In genomic region chr2:231522418-231523180, GRCh38 we compare ENCODE assay signal across 21 cellular contexts. TPM values are rescaled to one million over a fixed set of nuclear protein-coding genes. Genes with fewer than 3 reads are reported as not detected.
A peak's percentile ranks its signal among the peaks of the same experiment; 100 is the strongest.
DNase-seq lines count a peak whose midpoint lies in the region; ATAC-seq, FAIRE-seq and TF ChIP-seq lines count a peak whose summit lies in the region.
"Had no signal": no experiment of that assay in that cellular context is flagged by ENCODE, and none has a peak within 500 bp of the region (broad histone marks: within the 10 kb centered on the region; RNA-seq: fewer than 3 reads in every experiment).

No MANE protein-coding gene starts in this region.

- TF ChIP-seq RAD21 in H1 (IDR thresholded peaks at IDR 0.05 in 1 of 2, conservative IDR thresholded peaks at IDR 0.05 in 1 of 2; ENCODE audit: low read depth in 2 of 2, low read length in 2 of 2): no peak

- no peak overlapping the region for H2BK12ac ChIP-seq in H1 (ENCODE audit: low read depth, low read length)

- H4K8ac ChIP-seq in H1 (ENCODE audit: extremely low read depth, insufficient read depth, low read length): no peak overlapping the region

- no peak overlapping the region for H4K91ac ChIP-seq in H1 (replicated peaks; ENCODE audit: insufficient read length, low read length)

- H3K79me1 ChIP-seq in H1 (ENCODE audit: low read depth, low read length): no peaks in the 10 kb centered on the region

- intact Hi-C loops in upper lobe of right lung (cut with DNase I) (no loop called here), Calu3 (cut with micrococcal nuclease; ENCODE audit: unreplicated experiment) (no loop called here)

- POLR2A ChIA-PET in H1 (lab: Charles Lee; ENCODE audit: partially characterized antibody): interaction anchor here (1.4 to 2.8 kb wide), 2 partner anchors 8 to 58 kb away, joined by 6 to 17 read pairs; partner anchors contain the start of genes NCL and NMUR1

- TF ChIP-seq CTCF in H1 (IDR thresholded peaks at IDR 0.05; ENCODE audit: control extremely low read depth in 1 of 3, insufficient read depth in 1 of 3, low read depth in 1 of 3, low read length in 3 of 3) (no peak), upper lobe of right lung (IDR thresholded peaks at IDR 0.05) (no peak), Calu3 (IDR thresholded peaks at IDR 0.05; ENCODE audit: unreplicated experiment) (no peak)

- no TSS peak for BruUV-seq in Calu3 (replicated peaks; lab: Mats Ljungman, UMichigan)

- H3K23me2 ChIP-seq in H1 (ENCODE audit: low read depth, low read length): no peaks in the 10 kb centered on the region; the same call in 1 of the 2 replicates

- TF ChIP-seq POLR2A in H1 (IDR thresholded peaks at IDR 0.05; ENCODE audit: control extremely low read depth in 1 of 2, low read depth in 2 of 2, low read length in 2 of 2): no peak

- WGBS in H1 (ENCODE audit: extremely low coverage in 1 of 2, insufficient coverage in 1 of 2, insufficient read length in 1 of 2, insufficient replicate concordance in 2 of 2, low coverage in 1 of 2, low lambda C conversion rate in 2 of 2, missing lambda C conversion rate in 1 of 2), 2 experiments: 85% methylated on average over 6 of the region's 8 CpGs; no CpG with 5 or more reads in 1 of the 2 experiments

- H3K9me3 ChIP-seq in H1 (ENCODE audit: insufficient read depth in 2 of 2, low read depth in 1 of 2, low read length in 1 of 2) (no peaks in the 10 kb centered on the region), upper lobe of right lung (no peaks in the 10 kb centered on the region)
- H3K9me3 ChIP-seq: adrenal gland, gastroesophageal sphincter, lower lobe of right lung had no signal

- peaks cover 17% of the 10 kb centered on the region for H3K27me3 Mint-ChIP-seq in activated CD8-positive, alpha-beta memory T cell treated with anti-CD3 and anti-CD28 coated beads, Interleukin-2, amount 10 ng/mL, durations not matched to agents 7 days and 5 days
- peaks cover 40% of the 10 kb centered on the region for H3K27me3 Mint-ChIP-seq in Calu3 (ENCODE audit: unreplicated experiment)

- no peak overlapping the region for H3K4ac ChIP-seq in H1 (replicated peaks; ENCODE audit: insufficient read length, low read depth, low read length)

- H3K27ac ChIP-seq in H1 (ENCODE audit: low read depth, low read length): no peak overlapping the region
- H3K27ac ChIP-seq in upper lobe of right lung: no peak overlapping the region
- H3K27ac ChIP-seq: gastroesophageal sphincter, VCaP had no signal

- peaks cover 61% of the 10 kb centered on the region for H3K4me1 Mint-ChIP-seq in activated CD8-positive, alpha-beta memory T cell treated with anti-CD3 and anti-CD28 coated beads, Interleukin-2, amount 10 ng/mL, durations not matched to agents 7 days and 5 days
- peaks cover 8% of the 10 kb centered on the region for H3K4me1 Mint-ChIP-seq in Calu3 (ENCODE audit: low read depth, unreplicated experiment)
- H3K4me1 Mint-ChIP-seq: endodermal cell, nephron had no signal

- ATAC-seq in activated CD8-positive, alpha-beta memory T cell treated with anti-CD3 and anti-CD28 coated beads, Interleukin-2, amount 10 ng/mL, durations not matched to agents 7 days and 5 days: no peak
- no peak for ATAC-seq in upper lobe of right lung
- ATAC-seq: gastroesophageal sphincter, HCT116, lower lobe of right lung had no signal

- H3K14ac ChIP-seq in H1 (ENCODE audit: insufficient read length): no peak overlapping the region

- H2BK120ac ChIP-seq in H1 (replicated peaks; ENCODE audit: low read depth, low read length): no peak overlapping the region

- no peak for FAIRE-seq in H1 (lab: Jason Lieb, UNC)

- 0 out of 2 replicates have a peak overlapping the region, but pooled peaks have one; percentile 15 for H2BK20ac ChIP-seq in H1 (ENCODE audit: low read length)

- H3K56ac ChIP-seq in H1 (replicated peaks; ENCODE audit: insufficient read length, low read depth, low read length): no peak overlapping the region

- H3K23ac ChIP-seq in H1 (ENCODE audit: insufficient read length): no peak overlapping the region

- no peak overlapping the region for H3K9ac ChIP-seq in H1 (replicated peaks in 1 of 4; ENCODE audit: extremely low read depth in 1 of 4, low read depth in 3 of 4, low read length in 3 of 4)

- H2AFZ ChIP-seq in H1 (ENCODE audit: low read length): no peak overlapping the region

- H3K4me2 ChIP-seq in H1 (ENCODE audit: insufficient read depth in 1 of 2, low read depth in 2 of 2, low read length in 2 of 2): no peak overlapping the region

- no peaks in the 10 kb centered on the region for H3K79me2 ChIP-seq in H1 (ENCODE audit: control insufficient read depth in 1 of 2, insufficient read depth in 2 of 2, low read length in 2 of 2)

- H4K20me1 ChIP-seq in H1 (replicated peaks in 1 of 2; ENCODE audit: control insufficient read depth in 1 of 2, insufficient read depth in 2 of 2, low read length in 2 of 2): no peaks in the 10 kb centered on the region

- no peak overlapping the region for H3K18ac ChIP-seq in H1 (ENCODE audit: extremely low read depth, low read length)

- H3K27ac Mint-ChIP-seq in activated CD8-positive, alpha-beta memory T cell treated with anti-CD3 and anti-CD28 coated beads, Interleukin-2, amount 10 ng/mL, durations not matched to agents 7 days and 5 days: no peak overlapping the region
- no peak overlapping the region for H3K27ac Mint-ChIP-seq in Calu3 (ENCODE audit: unreplicated experiment)
- H3K27ac Mint-ChIP-seq: activated CD8-positive, alpha-beta T cell treated with anti-CD3 and anti-CD28 coated beads, Interleukin-2, amount 10 ng/mL, durations not matched to agents 7 days and 5 days; endodermal cell had no signal

- no peak overlapping the region for H2BK5ac ChIP-seq in H1 (ENCODE audit: low read depth, low read length)

- peaks cover 14% of the 10 kb centered on the region for H3K36me3 Mint-ChIP-seq in activated CD8-positive, alpha-beta memory T cell treated with anti-CD3 and anti-CD28 coated beads, Interleukin-2, amount 10 ng/mL, durations not matched to agents 7 days and 5 days
- no peaks in the 10 kb centered on the region for H3K36me3 Mint-ChIP-seq in Calu3 (ENCODE audit: insufficient read depth, unreplicated experiment)

- H4K5ac ChIP-seq in H1 (ENCODE audit: insufficient read length, low read depth, low read length): no peak overlapping the region

- H3K4me3 Mint-ChIP-seq in activated CD8-positive, alpha-beta memory T cell treated with anti-CD3 and anti-CD28 coated beads, Interleukin-2, amount 10 ng/mL, durations not matched to agents 7 days and 5 days: no peak overlapping the region
- no peak overlapping the region for H3K4me3 Mint-ChIP-seq in Calu3 (ENCODE audit: low read depth, unreplicated experiment)
- H3K4me3 Mint-ChIP-seq: activated CD8-positive, alpha-beta T cell treated with anti-CD3 and anti-CD28 coated beads, Interleukin-2, amount 10 ng/mL, durations not matched to agents 7 days and 5 days; endodermal cell; nephron had no signal

- peak; percentile 50 for DNase-seq in activated CD8-positive, alpha-beta memory T cell treated with anti-CD3 and anti-CD28 coated beads, Interleukin-2, amount 50 U/mL, for 48 hours
- DNase-seq in activated CD8-positive, alpha-beta memory T cell treated with anti-CD3 and anti-CD28 coated beads, Interleukin-2, amount 10 ng/mL, durations not matched to agents 7 days and 5 days: no peak
- no peak for DNase-seq in H1 (ENCODE audit: low read depth in 1 of 2, low spot score in 2 of 2)
- peak; percentile 82 for DNase-seq in mesenteric fat pad (ENCODE audit: low spot score)
- peak; percentile 52 for DNase-seq in upper lobe of right lung
- no peak for DNase-seq in Calu3
- no peak for DNase-seq in NCI-H1436 treated with DMSO at 0.1 percent for 48 hours (lab: John Stamatoyannopoulos, UW)
- DNase-seq in NCI-H1105 (lab: John Stamatoyannopoulos, UW): no peak
- DNase-seq: activated CD8-positive, alpha-beta T cell treated with anti-CD3 and anti-CD28 coated beads, Interleukin-2, amount 10 ng/mL, durations not matched to agents 7 days and 5 days; adrenal gland; central memory CD4-positive, alpha-beta T cell; endodermal cell; lower lobe of right lung; stimulated activated CD4-positive, alpha-beta T cell treated with anti-CD3 and anti-CD28 coated beads, Interleukin-15, amount 100 ng/mL, for 24 hours; stimulated activated naive CD4-positive, alpha-beta T cell treated with Interleukin-2 at 50 U/mL for 16 hours had no signal

- no peaks in the 10 kb centered on the region for H3K36me3 ChIP-seq in H1 (ENCODE audit: control insufficient read depth in 2 of 4, insufficient read depth in 4 of 4, low read length in 3 of 4)
- H3K36me3 ChIP-seq in upper lobe of right lung: no peaks in the 10 kb centered on the region
- H3K36me3 ChIP-seq: adrenal gland, gastroesophageal sphincter, lower lobe of right lung had no signal

- H3K4me3 ChIP-seq in H1 (ENCODE audit: extremely low read depth in 1 of 4, insufficient read depth in 2 of 4, low read depth in 3 of 4, low read length in 4 of 4) (no peak overlapping the region), upper lobe of right lung (no peak overlapping the region)
- H3K4me3 ChIP-seq: adrenal gland, gastroesophageal sphincter, lower lobe of right lung had no signal

- H2BK15ac ChIP-seq in H1 (ENCODE audit: low read length): no peak overlapping the region

- no peak for TF ChIP-seq EP300 in H1 (IDR thresholded peaks at IDR 0.05; ENCODE audit: borderline replicate concordance in 1 of 2, low read depth in 2 of 2, low read length in 2 of 2)

- no peak overlapping the region for H2AK5ac ChIP-seq in H1 (ENCODE audit: low read depth, low read length)

- H3K4me1 ChIP-seq in H1 (replicated peaks in 1 of 4; ENCODE audit: control insufficient read depth in 3 of 4, insufficient read depth in 4 of 4, low read length in 3 of 4): peaks cover 0 to 4% (median 2%) of the 10 kb centered on the region in 4 experiments; a peak in 1 of 7 replicates
- peaks cover 17% of the 10 kb centered on the region for H3K4me1 ChIP-seq in upper lobe of right lung
- H3K4me1 ChIP-seq: adrenal gland had no signal

- CTCF ChIA-PET in activated CD8-positive, alpha-beta memory T cell treated with anti-CD3 and anti-CD28 coated beads, Interleukin-2, amount 10 ng/mL, durations not matched to agents 7 days and 5 days (lab: Charles Lee): interaction anchor here (0.7 to 3.9 kb wide), 8 partner anchors 11 to 192 kb away, joined by 3 to 37 read pairs (median 5); no protein-coding TSS in a partner anchor
- CTCF ChIA-PET in H1 (lab: Charles Lee; ENCODE audit: partially characterized antibody) (interaction anchor here (1.2 to 2.4 kb wide), 4 partner anchors 9 to 77 kb away, joined by 4 to 11 read pairs (median 8); partner anchors contain the start of gene NMUR1), Calu3 (lab: Charles Lee) (interaction anchor here (1.2 kb wide), 1 partner anchor 8 kb away, joined by 3 read pairs; no protein-coding TSS in a partner anchor)

- H3K27me3 ChIP-seq in H1 (replicated peaks in 1 of 4; ENCODE audit: control insufficient read depth in 3 of 4, extremely low read depth in 1 of 4, insufficient read depth in 3 of 4, low read length in 3 of 4) (no peaks in the 10 kb centered on the region), upper lobe of right lung (no peaks in the 10 kb centered on the region)
- H3K27me3 ChIP-seq: adrenal gland, gastroesophageal sphincter had no signal

- no peaks in the 10 kb centered on the region for H3K9me3 Mint-ChIP-seq in activated CD8-positive, alpha-beta memory T cell treated with anti-CD3 and anti-CD28 coated beads, Interleukin-2, amount 10 ng/mL, durations not matched to agents 7 days and 5 days (ENCODE audit: low read depth)
- no peaks in the 10 kb centered on the region for H3K9me3 Mint-ChIP-seq in Calu3 (ENCODE audit: low read depth, unreplicated experiment)
- H3K9me3 Mint-ChIP-seq: endodermal cell, nephron had no signal

RNA-seq across cellular contexts. Expression of gene NMUR1, which starts 7.6 kb away (rescaled TPM):
- total RNA-seq in activated CD8-positive, alpha-beta memory T cell treated with anti-CD3 and anti-CD28 coated beads, Interleukin-2, amount 10 ng/mL, durations not matched to agents 7 days and 5 days: 1 to 10 TPM; 3.6 to 8.6 TPM
- total RNA-seq in H1 (2021; fragmentation: NEBNext Ultra II Directional; extraction: Animal tissue kit (Norgen Biotek cat#: 25700)): 0.46 and 0.56 TPM in 2 replicates
- polyA plus RNA-seq in H1 (2011; rRNA removed): 1.5 and 2.0 TPM in 2 replicates
- 1.0 TPM for polyA plus RNA-seq in H1 (2011; cell fraction: cytosol; rRNA removed)
- 1.5 TPM for polyA plus RNA-seq in H1 (2011; cell fraction: nucleus; rRNA removed)
- polyA plus RNA-seq in H1 (2012, experiment 1 of 2): 0.40 to 0.78 TPM (median 0.60 TPM) in 4 replicates
- polyA plus RNA-seq in H1 (2012, experiment 2 of 2): 0.38 TPM
- polyA plus RNA-seq in H1 (2013, experiment 1 of 2): 0.77 TPM
- polyA plus RNA-seq in H1 (2013, experiment 2 of 2): 0.83 TPM
- 0.78 and 1.2 TPM in 2 replicates for polyA minus RNA-seq in H1 (2011; rRNA and poly(A)+ RNA removed)
- polyA minus RNA-seq in H1 (2011; cell fraction: cytosol; rRNA and poly(A)+ RNA removed): 0.44 TPM
- 0.90 TPM for polyA minus RNA-seq in H1 (2011; cell fraction: nucleus; rRNA and poly(A)+ RNA removed)
- total RNA-seq in mesenteric fat pad: 1.4 TPM
- 5.8 TPM for total RNA-seq in upper lobe of right lung
- total RNA-seq in Calu3 (2022): not detected in 2 replicates
- total RNA-seq: A172, LHCN-M2 had no signal

RNA-seq across cellular contexts. Expression of gene NCL, which starts 58.3 kb away (rescaled TPM):
- 100 to 1,000 TPM; 634 to 820 TPM for total RNA-seq in activated CD8-positive, alpha-beta memory T cell treated with anti-CD3 and anti-CD28 coated beads, Interleukin-2, amount 10 ng/mL, durations not matched to agents 7 days and 5 days
- 1,442 and 1,478 TPM in 2 replicates for total RNA-seq in H1 (2021; fragmentation: NEBNext Ultra II Directional; extraction: Animal tissue kit (Norgen Biotek cat#: 25700))
- polyA plus RNA-seq in H1 (2011; rRNA removed): 61.2 and 61.5 TPM in 2 replicates
- 262 TPM for polyA plus RNA-seq in H1 (2011; cell fraction: cytosol; rRNA removed)
- 125 TPM for polyA plus RNA-seq in H1 (2011; cell fraction: nucleus; rRNA removed)
- 864 to 1,058 TPM (median 903 TPM) in 4 replicates for polyA plus RNA-seq in H1 (2012, experiment 1 of 2)
- 81.1 TPM for polyA plus RNA-seq in H1 (2012, experiment 2 of 2)
- 607 TPM for polyA plus RNA-seq in H1 (2013, experiment 1 of 2)
- 625 TPM for polyA plus RNA-seq in H1 (2013, experiment 2 of 2)
- polyA minus RNA-seq in H1 (2011; rRNA and poly(A)+ RNA removed): 73.2 and 117 TPM in 2 replicates
- polyA minus RNA-seq in H1 (2011; cell fraction: cytosol; rRNA and poly(A)+ RNA removed): 146 TPM
- polyA minus RNA-seq in H1 (2011; cell fraction: nucleus; rRNA and poly(A)+ RNA removed): 137 TPM
- total RNA-seq in mesenteric fat pad (512 TPM), upper lobe of right lung (309 TPM), Calu3 (2022) (694 and 719 TPM in 2 replicates)

Comparison
In these comparisons a context has a peak if more than half of its experiments do, and no peak if none do; other contexts are left out.
1. DNase-seq: peak in activated CD8-positive, alpha-beta memory T cell treated with anti-CD3 and anti-CD28 coated beads, Interleukin-2, amount 50 U/mL, for 48 hours (single experiment), mesenteric fat pad (single experiment) and upper lobe of right lung (single experiment); none in activated CD8-positive, alpha-beta memory T cell treated with anti-CD3 and anti-CD28 coated beads, Interleukin-2, amount 10 ng/mL, durations not matched to agents 7 days and 5 days (single experiment), H1 (0 of 2), Calu3 (single experiment), NCI-H1436 treated with DMSO at 0.1 percent for 48 hours (single experiment) and NCI-H1105 (single experiment).